ENCODE assay signal across 12 cellular contexts in genomic region chr5:43304520-43304919, GRCh38. TPM values are rescaled to one million over a fixed set of nuclear protein-coding genes. Genes with fewer than 3 reads are reported as not detected.
A peak's percentile ranks its signal among the peaks of the same experiment; 100 is the strongest.
DNase-seq lines count a peak whose midpoint lies in the region; ATAC-seq lines count a peak whose summit lies in the region.
"Had no signal": no experiment of that assay in that cellular context is flagged by ENCODE, and none has a peak within 500 bp of the region (broad histone marks: within the 10 kb centered on the region; RNA-seq: fewer than 3 reads in every experiment).

No MANE protein-coding gene starts in this region.

- no peaks in the 10 kb centered on the region for H3K9me3 Mint-ChIP-seq in activated T-cell treated with anti-CD3 and anti-CD28 coated beads, Interleukin-2, amount 50 U/mL, for 72 hours
- no peaks in the 10 kb centered on the region for H3K9me3 Mint-ChIP-seq in activated naive CD8-positive, alpha-beta T cell treated with anti-CD3 and anti-CD28 coated beads, Interleukin-2, amount 10 ng/mL, durations not matched to agents 7 days and 5 days
- H3K9me3 Mint-ChIP-seq in stimulated activated naive CD8-positive, alpha-beta T cell treated with anti-CD3 and anti-CD28 coated beads, Interleukin-15, amount 100 ng/mL, for 72 hours = no peaks in the 10 kb centered on the region

- no peaks in the 10 kb centered on the region for H3K27me3 Mint-ChIP-seq in activated T-cell treated with anti-CD3 and anti-CD28 coated beads, Interleukin-2, amount 50 U/mL, for 72 hours (ENCODE audit: low read depth)
- H3K27me3 Mint-ChIP-seq in activated naive CD8-positive, alpha-beta T cell treated with anti-CD3 and anti-CD28 coated beads, Interleukin-2, amount 10 ng/mL, durations not matched to agents 7 days and 5 days = no peaks in the 10 kb centered on the region
- H3K27me3 Mint-ChIP-seq in stimulated activated naive CD8-positive, alpha-beta T cell treated with anti-CD3 and anti-CD28 coated beads, Interleukin-15, amount 100 ng/mL, for 72 hours = no peaks in the 10 kb centered on the region

- peak overlapping the region; percentile 60 to 90 for H3K4me3 Mint-ChIP-seq in activated T-cell treated with anti-CD3 and anti-CD28 coated beads, Interleukin-2, amount 50 U/mL, for 72 hours
- H3K4me3 Mint-ChIP-seq in activated naive CD8-positive, alpha-beta T cell treated with anti-CD3 and anti-CD28 coated beads, Interleukin-2, amount 10 ng/mL, durations not matched to agents 7 days and 5 days = peak overlapping the region; percentile 30
- H3K4me3 Mint-ChIP-seq in stimulated activated naive CD8-positive, alpha-beta T cell treated with anti-CD3 and anti-CD28 coated beads, Interleukin-15, amount 100 ng/mL, for 72 hours = peak overlapping the region; percentile 68 to 74

- no peak for DNase-seq in activated T-cell treated with anti-CD3 and anti-CD28 coated beads, Interleukin-2, amount 50 U/mL, for 72 hours
- DNase-seq in activated T-cell treated with anti-CD3 and anti-CD28 coated beads, Interleukin-2, amount 50 U/mL, for 48 hours = no peak
- DNase-seq in activated naive CD8-positive, alpha-beta T cell treated with anti-CD3 and anti-CD28 coated beads, Interleukin-2, amount 10 ng/mL, durations not matched to agents 7 days and 5 days = no peak
- no peak for DNase-seq in stimulated activated naive CD8-positive, alpha-beta T cell treated with anti-CD3 and anti-CD28 coated beads, Interleukin-15, amount 100 ng/mL, for 72 hours
- DNase-seq in left cardiac atrium = no peak
- no peak for DNase-seq in activated CD8-positive, alpha-beta memory T cell treated with anti-CD3 and anti-CD28 coated beads, Interleukin-2, amount 50 U/mL, for 4 hours
- DNase-seq: activated gamma-delta T cell treated with Interleukin-2 at 50 U/mL for 16 hours, mucosa of descending colon, MV-4-11, NCI-H748 treated with DMSO at 0.1 percent for 48 hours had no signal

- ATAC-seq in activated T-cell treated with anti-CD3 and anti-CD28 coated beads, Interleukin-2, amount 50 U/mL, for 72 hours (replicated peaks in 1 of 2) = peak; percentile 80 to 81
- ATAC-seq in HG03280 (IDR thresholded peaks at IDR 0.05; ENCODE audit: unreplicated experiment) = peak; percentile 40
- ATAC-seq in activated naive CD8-positive, alpha-beta T cell treated with anti-CD3 and anti-CD28 coated beads, Interleukin-2, amount 10 ng/mL, durations not matched to agents 7 days and 5 days (ENCODE audit: low read depth) = peak; percentile 41
- ATAC-seq in stimulated activated naive CD8-positive, alpha-beta T cell treated with anti-CD3 and anti-CD28 coated beads, Interleukin-15, amount 100 ng/mL, for 72 hours = peak; percentile 90
- ATAC-seq in left cardiac atrium = no peak
- no peak for ATAC-seq in GM19328 (IDR thresholded peaks at IDR 0.05; ENCODE audit: unreplicated experiment)
- ATAC-seq: mucosa of descending colon had no signal

- peaks cover 14 to 30% of the 10 kb centered on the region in 2 donors for H3K36me3 Mint-ChIP-seq in activated T-cell treated with anti-CD3 and anti-CD28 coated beads, Interleukin-2, amount 50 U/mL, for 72 hours (ENCODE audit: insufficient read depth in 2 of 2)
- peaks cover 26% of the 10 kb centered on the region for H3K36me3 Mint-ChIP-seq in activated naive CD8-positive, alpha-beta T cell treated with anti-CD3 and anti-CD28 coated beads, Interleukin-2, amount 10 ng/mL, durations not matched to agents 7 days and 5 days

- H3K27ac Mint-ChIP-seq in activated T-cell treated with anti-CD3 and anti-CD28 coated beads, Interleukin-2, amount 50 U/mL, for 72 hours = peak overlapping the region; percentile 98
- no peak overlapping the region for H3K27ac Mint-ChIP-seq in activated naive CD8-positive, alpha-beta T cell treated with anti-CD3 and anti-CD28 coated beads, Interleukin-2, amount 10 ng/mL, durations not matched to agents 7 days and 5 days
- H3K27ac Mint-ChIP-seq in stimulated activated naive CD8-positive, alpha-beta T cell treated with anti-CD3 and anti-CD28 coated beads, Interleukin-15, amount 100 ng/mL, for 72 hours = peak overlapping the region; percentile 86 to 96

- H3K4me1 Mint-ChIP-seq in activated T-cell treated with anti-CD3 and anti-CD28 coated beads, Interleukin-2, amount 50 U/mL, for 72 hours (ENCODE audit: low read depth) = peaks cover 75% of the 10 kb centered on the region
- peaks cover 33% of the 10 kb centered on the region for H3K4me1 Mint-ChIP-seq in activated naive CD8-positive, alpha-beta T cell treated with anti-CD3 and anti-CD28 coated beads, Interleukin-2, amount 10 ng/mL, durations not matched to agents 7 days and 5 days
- H3K4me1 Mint-ChIP-seq in stimulated activated naive CD8-positive, alpha-beta T cell treated with anti-CD3 and anti-CD28 coated beads, Interleukin-15, amount 100 ng/mL, for 72 hours = peaks cover 80% of the 10 kb centered on the region

- POLR2A ChIA-PET in activated naive CD8-positive, alpha-beta T cell treated with anti-CD3 and anti-CD28 coated beads, Interleukin-2, amount 10 ng/mL, durations not matched to agents 7 days and 5 days (lab: Charles Lee) = interaction anchor here (1.2 kb wide), 1 partner anchor 9 kb away, joined by 5 read pairs; the partner anchor contains the start of gene HMGCS1

- intact Hi-C loops in left cardiac atrium (cut with DNase I) = loop anchor here in 1 of 2 donors (10.0 kb wide), 2 partner anchors 110 to 180 kb away; partner anchors contain the start of genes NIM1K and ZNF131

RNA-seq across cellular contexts. Expression of gene HMGCS1, which starts 8.7 kb away (rescaled TPM):
- total RNA-seq in activated T-cell treated with anti-CD3 and anti-CD28 coated beads, Interleukin-2, amount 50 U/mL, for 72 hours = 10 to 100 TPM; 78.6 to 81.5 TPM
- 10 to 100 TPM; 46.9 to 51.8 TPM for total RNA-seq in activated naive CD8-positive, alpha-beta T cell treated with anti-CD3 and anti-CD28 coated beads, Interleukin-2, amount 10 ng/mL, durations not matched to agents 7 days and 5 days
- 10 to 100 TPM; 29.5 to 43.8 TPM for total RNA-seq in left cardiac atrium

Comparison
In these comparisons a context has a peak if more than half of its experiments do, and no peak if none do; other contexts are left out.
1. ATAC-seq: peak in activated T-cell treated with anti-CD3 and anti-CD28 coated beads, Interleukin-2, amount 50 U/mL, for 72 hours (2 of 2), HG03280 (single experiment), activated naive CD8-positive, alpha-beta T cell treated with anti-CD3 and anti-CD28 coated beads, Interleukin-2, amount 10 ng/mL, durations not matched to agents 7 days and 5 days (single experiment) and stimulated activated naive CD8-positive, alpha-beta T cell treated with anti-CD3 and anti-CD28 coated beads, Interleukin-15, amount 100 ng/mL, for 72 hours (single experiment); none in left cardiac atrium (0 of 2) and GM19328 (single experiment).
2. Peak in every context shown above with its lines, with median percentiles within 50 percentile points of each other: H3K4me3 Mint-ChIP-seq.